ENCODE assay signal across 1 cellular context in the genomic region with DNA sequence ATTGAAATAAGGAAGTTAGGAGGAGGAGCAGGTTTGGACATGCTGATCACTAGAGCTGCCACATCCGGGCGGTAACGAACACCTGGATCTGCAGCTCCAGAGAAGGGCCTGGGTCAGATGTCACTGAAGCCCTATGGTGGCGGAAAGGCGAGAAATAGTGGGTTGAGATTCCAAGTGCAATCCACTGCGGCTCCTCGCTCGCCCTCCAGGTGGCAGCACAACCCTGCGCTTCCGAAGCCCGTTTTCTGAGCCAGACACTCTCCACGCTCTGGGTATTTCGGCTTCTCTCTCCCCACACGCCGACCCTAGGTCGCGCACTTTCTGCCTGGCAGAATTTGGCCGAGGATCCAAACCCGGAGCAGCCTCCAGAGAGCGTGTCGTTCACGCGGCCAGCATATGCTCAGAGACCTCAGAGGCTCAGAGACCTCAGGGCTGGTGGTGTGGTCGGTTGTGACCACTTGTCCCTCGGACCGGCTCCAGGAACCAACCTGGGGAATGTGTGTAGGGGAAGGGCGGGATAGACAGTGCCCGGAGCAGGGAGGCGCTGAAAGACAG.
TF ChIP-seq lines count a peak whose summit lies in the region.

No MANE protein-coding gene starts in this region.

TF ChIP-seq in K562, 482 proteins besides CTCF, POLR2A, EP300 and RAD21 (continued from another document):
- TF ChIP-seq ARNT (IDR thresholded peaks at IDR 0.05) (no peak), LARP7 (IDR thresholded peaks at IDR 0.05) (0 out of 2 replicates have a peak, but pooled peaks have one; percentile 35), HCFC1 (IDR thresholded peaks at IDR 0.05; ENCODE audit: low read depth, low read length) (no peak), CXXC5 (CRISPR knock-in tag; IDR thresholded peaks at IDR 0.05) (peak; percentile 43; the same call in 1 of the 2 replicates), ZNF696 (CRISPR knock-in tag; conservative IDR thresholded peaks at IDR 0.05) (no peak), TEAD1 (CRISPR knock-in tag; IDR thresholded peaks at IDR 0.05) (peak in 1 of 2 experiments; percentile 88; a peak in 1 of 4 replicates), ELF2 (CRISPR knock-in tag; IDR thresholded peaks at IDR 0.05) (no peak), CREM (IDR thresholded peaks at IDR 0.05; ENCODE audit: low read depth) (peak; percentile 26), TAF1 (IDR thresholded peaks at IDR 0.05; ENCODE audit: control insufficient read depth, extremely low read depth, insufficient read depth, low read length, severe bottlenecking) (peak; percentile 25), L3MBTL2 (IDR thresholded peaks at IDR 0.05) (peak; percentile 74), ZNF431 (CRISPR knock-in tag; IDR thresholded peaks at IDR 0.05) (peak; percentile 83), HNRNPL (IDR thresholded peaks at IDR 0.05; ENCODE audit: low read depth, low read length) (no peak), JUN (IDR thresholded peaks at IDR 0.05; ENCODE audit: borderline replicate concordance, low read depth, low read length) (no peak), JUN (CRISPR knock-in tag; IDR thresholded peaks at IDR 0.05; ENCODE audit: borderline replicate concordance) (peak; percentile 70), NR2C1 (IDR thresholded peaks at IDR 0.05) (peak; percentile 35; the same call in 1 of the 2 replicates), NR2C1 (tag; IDR thresholded peaks at IDR 0.05) (no peak)
- TF ChIP-seq, protein P1, sequence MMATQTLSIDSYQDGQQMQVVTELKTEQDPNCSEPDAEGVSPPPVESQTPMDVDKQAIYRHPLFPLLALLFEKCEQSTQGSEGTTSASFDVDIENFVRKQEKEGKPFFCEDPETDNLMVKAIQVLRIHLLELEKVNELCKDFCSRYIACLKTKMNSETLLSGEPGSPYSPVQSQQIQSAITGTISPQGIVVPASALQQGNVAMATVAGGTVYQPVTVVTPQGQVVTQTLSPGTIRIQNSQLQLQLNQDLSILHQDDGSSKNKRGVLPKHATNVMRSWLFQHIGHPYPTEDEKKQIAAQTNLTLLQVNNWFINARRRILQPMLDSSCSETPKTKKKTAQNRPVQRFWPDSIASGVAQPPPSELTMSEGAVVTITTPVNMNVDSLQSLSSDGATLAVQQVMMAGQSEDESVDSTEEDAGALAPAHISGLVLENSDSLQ (IDR thresholded peaks at IDR 0.05), result no peak
- TF ChIP-seq, protein P2, sequence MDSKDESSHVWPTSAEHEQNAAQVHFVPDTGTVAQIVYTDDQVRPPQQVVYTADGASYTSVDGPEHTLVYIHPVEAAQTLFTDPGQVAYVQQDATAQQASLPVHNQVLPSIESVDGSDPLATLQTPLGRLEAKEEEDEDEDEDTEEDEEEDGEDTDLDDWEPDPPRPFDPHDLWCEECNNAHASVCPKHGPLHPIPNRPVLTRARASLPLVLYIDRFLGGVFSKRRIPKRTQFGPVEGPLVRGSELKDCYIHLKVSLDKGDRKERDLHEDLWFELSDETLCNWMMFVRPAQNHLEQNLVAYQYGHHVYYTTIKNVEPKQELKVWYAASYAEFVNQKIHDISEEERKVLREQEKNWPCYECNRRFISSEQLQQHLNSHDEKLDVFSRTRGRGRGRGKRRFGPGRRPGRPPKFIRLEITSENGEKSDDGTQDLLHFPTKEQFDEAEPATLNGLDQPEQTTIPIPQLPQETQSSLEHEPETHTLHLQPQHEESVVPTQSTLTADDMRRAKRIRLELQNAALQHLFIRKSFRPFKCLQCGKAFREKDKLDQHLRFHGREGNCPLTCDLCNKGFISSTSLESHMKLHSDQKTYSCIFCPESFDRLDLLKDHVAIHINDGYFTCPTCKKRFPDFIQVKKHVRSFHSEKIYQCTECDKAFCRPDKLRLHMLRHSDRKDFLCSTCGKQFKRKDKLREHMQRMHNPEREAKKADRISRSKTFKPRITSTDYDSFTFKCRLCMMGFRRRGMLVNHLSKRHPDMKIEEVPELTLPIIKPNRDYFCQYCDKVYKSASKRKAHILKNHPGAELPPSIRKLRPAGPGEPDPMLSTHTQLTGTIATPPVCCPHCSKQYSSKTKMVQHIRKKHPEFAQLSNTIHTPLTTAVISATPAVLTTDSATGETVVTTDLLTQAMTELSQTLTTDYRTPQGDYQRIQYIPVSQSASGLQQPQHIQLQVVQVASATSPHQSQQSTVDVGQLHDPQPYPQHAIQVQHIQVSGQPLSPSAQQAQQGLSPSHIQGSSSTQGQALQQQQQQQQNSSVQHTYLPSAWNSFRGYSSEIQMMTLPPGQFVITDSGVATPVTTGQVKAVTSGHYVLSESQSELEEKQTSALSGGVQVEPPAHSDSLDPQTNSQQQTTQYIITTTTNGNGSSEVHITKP (IDR thresholded peaks at IDR 0.05; ENCODE audit: partially characterized antibody), result peak; percentile 41
- TF ChIP-seq, protein P3, sequence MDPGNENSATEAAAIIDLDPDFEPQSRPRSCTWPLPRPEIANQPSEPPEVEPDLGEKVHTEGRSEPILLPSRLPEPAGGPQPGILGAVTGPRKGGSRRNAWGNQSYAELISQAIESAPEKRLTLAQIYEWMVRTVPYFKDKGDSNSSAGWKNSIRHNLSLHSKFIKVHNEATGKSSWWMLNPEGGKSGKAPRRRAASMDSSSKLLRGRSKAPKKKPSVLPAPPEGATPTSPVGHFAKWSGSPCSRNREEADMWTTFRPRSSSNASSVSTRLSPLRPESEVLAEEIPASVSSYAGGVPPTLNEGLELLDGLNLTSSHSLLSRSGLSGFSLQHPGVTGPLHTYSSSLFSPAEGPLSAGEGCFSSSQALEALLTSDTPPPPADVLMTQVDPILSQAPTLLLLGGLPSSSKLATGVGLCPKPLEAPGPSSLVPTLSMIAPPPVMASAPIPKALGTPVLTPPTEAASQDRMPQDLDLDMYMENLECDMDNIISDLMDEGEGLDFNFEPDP (CRISPR knock-in tag; IDR thresholded peaks at IDR 0.05), result no peak
- TF ChIP-seq, protein P4, sequence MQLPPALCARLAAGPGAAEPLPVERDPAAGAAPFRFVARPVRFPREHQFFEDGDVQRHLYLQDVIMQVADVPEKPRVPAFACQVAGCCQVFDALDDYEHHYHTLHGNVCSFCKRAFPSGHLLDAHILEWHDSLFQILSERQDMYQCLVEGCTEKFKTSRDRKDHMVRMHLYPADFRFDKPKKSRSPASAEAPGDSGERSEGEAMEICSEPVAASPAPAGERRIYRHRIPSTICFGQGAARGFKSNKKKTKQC (CRISPR knock-in tag; IDR thresholded peaks at IDR 0.05), result peak; percentile 86
- TF ChIP-seq, protein P5, sequence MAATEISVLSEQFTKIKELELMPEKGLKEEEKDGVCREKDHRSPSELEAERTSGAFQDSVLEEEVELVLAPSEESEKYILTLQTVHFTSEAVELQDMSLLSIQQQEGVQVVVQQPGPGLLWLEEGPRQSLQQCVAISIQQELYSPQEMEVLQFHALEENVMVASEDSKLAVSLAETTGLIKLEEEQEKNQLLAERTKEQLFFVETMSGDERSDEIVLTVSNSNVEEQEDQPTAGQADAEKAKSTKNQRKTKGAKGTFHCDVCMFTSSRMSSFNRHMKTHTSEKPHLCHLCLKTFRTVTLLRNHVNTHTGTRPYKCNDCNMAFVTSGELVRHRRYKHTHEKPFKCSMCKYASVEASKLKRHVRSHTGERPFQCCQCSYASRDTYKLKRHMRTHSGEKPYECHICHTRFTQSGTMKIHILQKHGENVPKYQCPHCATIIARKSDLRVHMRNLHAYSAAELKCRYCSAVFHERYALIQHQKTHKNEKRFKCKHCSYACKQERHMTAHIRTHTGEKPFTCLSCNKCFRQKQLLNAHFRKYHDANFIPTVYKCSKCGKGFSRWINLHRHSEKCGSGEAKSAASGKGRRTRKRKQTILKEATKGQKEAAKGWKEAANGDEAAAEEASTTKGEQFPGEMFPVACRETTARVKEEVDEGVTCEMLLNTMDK (IDR thresholded peaks at IDR 0.05; ENCODE audit: borderline replicate concordance, insufficient read depth, low read depth, low read length, poor library complexity, severe bottlenecking), result peak; percentile 52
- TF ChIP-seq, protein P6, sequence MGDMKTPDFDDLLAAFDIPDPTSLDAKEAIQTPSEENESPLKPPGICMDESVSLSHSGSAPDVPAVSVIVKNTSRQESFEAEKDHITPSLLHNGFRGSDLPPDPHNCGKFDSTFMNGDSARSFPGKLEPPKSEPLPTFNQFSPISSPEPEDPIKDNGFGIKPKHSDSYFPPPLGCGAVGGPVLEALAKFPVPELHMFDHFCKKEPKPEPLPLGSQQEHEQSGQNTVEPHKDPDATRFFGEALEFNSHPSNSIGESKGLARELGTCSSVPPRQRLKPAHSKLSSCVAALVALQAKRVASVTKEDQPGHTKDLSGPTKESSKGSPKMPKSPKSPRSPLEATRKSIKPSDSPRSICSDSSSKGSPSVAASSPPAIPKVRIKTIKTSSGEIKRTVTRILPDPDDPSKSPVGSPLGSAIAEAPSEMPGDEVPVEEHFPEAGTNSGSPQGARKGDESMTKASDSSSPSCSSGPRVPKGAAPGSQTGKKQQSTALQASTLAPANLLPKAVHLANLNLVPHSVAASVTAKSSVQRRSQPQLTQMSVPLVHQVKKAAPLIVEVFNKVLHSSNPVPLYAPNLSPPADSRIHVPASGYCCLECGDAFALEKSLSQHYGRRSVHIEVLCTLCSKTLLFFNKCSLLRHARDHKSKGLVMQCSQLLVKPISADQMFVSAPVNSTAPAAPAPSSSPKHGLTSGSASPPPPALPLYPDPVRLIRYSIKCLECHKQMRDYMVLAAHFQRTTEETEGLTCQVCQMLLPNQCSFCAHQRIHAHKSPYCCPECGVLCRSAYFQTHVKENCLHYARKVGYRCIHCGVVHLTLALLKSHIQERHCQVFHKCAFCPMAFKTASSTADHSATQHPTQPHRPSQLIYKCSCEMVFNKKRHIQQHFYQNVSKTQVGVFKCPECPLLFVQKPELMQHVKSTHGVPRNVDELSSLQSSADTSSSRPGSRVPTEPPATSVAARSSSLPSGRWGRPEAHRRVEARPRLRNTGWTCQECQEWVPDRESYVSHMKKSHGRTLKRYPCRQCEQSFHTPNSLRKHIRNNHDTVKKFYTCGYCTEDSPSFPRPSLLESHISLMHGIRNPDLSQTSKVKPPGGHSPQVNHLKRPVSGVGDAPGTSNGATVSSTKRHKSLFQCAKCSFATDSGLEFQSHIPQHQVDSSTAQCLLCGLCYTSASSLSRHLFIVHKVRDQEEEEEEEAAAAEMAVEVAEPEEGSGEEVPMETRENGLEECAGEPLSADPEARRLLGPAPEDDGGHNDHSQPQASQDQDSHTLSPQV (IDR thresholded peaks at IDR 0.05), result peak; percentile 65
